Comparison of ENCODE assay signal across 8 cellular contexts in the genomic region with DNA sequence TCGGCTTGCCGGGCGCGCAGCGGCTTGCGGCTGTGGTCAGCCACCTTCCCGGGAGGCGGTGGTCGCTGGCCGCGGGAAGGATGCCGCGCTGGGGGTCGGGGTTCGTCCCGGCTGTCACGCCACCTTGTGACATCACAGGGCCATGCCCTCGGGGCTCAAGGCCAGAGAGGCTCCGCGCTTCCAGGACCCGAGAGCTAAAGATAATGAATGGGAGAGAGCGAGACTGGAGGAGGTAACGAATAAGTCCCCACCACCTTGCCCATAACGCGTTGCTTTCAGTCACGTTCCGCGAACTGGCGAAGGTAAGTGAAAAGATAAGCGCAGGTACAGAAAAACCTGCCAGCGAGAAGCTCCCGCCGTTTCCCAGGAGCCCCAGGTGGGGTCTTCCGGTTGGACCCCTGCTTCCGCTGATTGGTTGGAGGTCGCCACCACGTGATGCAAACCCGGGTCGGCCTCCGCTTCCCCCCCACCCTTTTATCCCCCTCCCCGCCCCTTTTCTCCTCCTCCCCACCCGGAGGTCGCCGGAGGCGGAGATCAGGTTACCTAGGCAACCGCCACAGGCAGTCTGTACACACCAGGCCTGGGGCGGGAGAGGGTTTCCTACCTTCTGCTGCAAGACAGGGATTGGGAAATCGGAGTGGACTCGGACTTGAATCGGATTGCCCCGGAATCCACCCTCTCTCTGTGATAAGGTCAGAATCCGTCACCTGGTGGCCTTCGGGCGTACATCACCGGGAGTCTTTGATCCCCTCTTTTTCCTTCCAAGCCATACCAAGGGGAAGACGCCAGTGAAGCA. TPM values are rescaled to one million over a fixed set of nuclear protein-coding genes. Genes with fewer than 3 reads are reported as not detected.
A peak's percentile ranks its signal among the peaks of the same experiment; 100 is the strongest.
DNase-seq lines count a peak whose midpoint lies in the region; ATAC-seq and TF ChIP-seq lines count a peak whose summit lies in the region.

LRRC9 (plus strand) TSS at position 563 of the 796 bp plus-strand sequence.

- H3K4me3 Mint-ChIP-seq in Calu3 (ENCODE audit: low read depth, unreplicated experiment) = peak within 1 kb of the TSS; percentile 61
- H3K4me3 Mint-ChIP-seq in stimulated activated effector memory CD8-positive, alpha-beta T cell treated with anti-CD3 and anti-CD28 coated beads, Interleukin-12 subunit alpha, Interleukin-12 subunit beta, amount 100 ng/mL, for 72 hours = peak within 1 kb of the TSS; percentile 51

- H3K27ac Mint-ChIP-seq in Calu3 (ENCODE audit: unreplicated experiment) = no peak within 1 kb of the TSS
- no peak within 1 kb of the TSS for H3K27ac Mint-ChIP-seq in stimulated activated effector memory CD8-positive, alpha-beta T cell treated with anti-CD3 and anti-CD28 coated beads, Interleukin-12 subunit alpha, Interleukin-12 subunit beta, amount 100 ng/mL, for 72 hours

- ATAC-seq in HG03439 (IDR thresholded peaks at IDR 0.05; ENCODE audit: unreplicated experiment) (peak; percentile 29), RWPE2 (ENCODE audit: low read depth) (peak; percentile 36; the same call in 2 of the 3 replicates), HG03139 (IDR thresholded peaks at IDR 0.05; ENCODE audit: unreplicated experiment) (no peak)
- ATAC-seq in stimulated activated effector memory CD8-positive, alpha-beta T cell treated with anti-CD3 and anti-CD28 coated beads, Interleukin-12 subunit alpha, Interleukin-12 subunit beta, amount 100 ng/mL, for 72 hours = peak; percentile 31

- H3K27me3 ChIP-seq in RWPE2 (ENCODE audit: insufficient read depth, poor library complexity, severe bottlenecking) (peaks cover 43% of the 10 kb centered on the region), liver (ENCODE audit: control insufficient read depth in 4 of 4, insufficient read depth in 4 of 4, low read length in 3 of 4) (no peaks in the 10 kb centered on the region)

- peak within 1 kb of the TSS in 1 of 2 donors; percentile 51 for H3K9ac ChIP-seq in liver (ENCODE audit: low read depth in 1 of 2, low read length in 2 of 2)

- H3K9me3 ChIP-seq in RWPE2 (ENCODE audit: severe bottlenecking) (no peaks in the 10 kb centered on the region), liver (ENCODE audit: control insufficient read depth in 4 of 4, low read length in 3 of 4) (no peaks in the 10 kb centered on the region)

- no peaks in the 10 kb centered on the region for H3K4me1 Mint-ChIP-seq in Calu3 (ENCODE audit: low read depth, unreplicated experiment)
- H3K4me1 Mint-ChIP-seq in stimulated activated effector memory CD8-positive, alpha-beta T cell treated with anti-CD3 and anti-CD28 coated beads, Interleukin-12 subunit alpha, Interleukin-12 subunit beta, amount 100 ng/mL, for 72 hours = peaks cover 6% of the 10 kb centered on the region

- DNase-seq in Calu3 (no peak), RWPE2 (ENCODE audit: low spot score) (peak; percentile 66), coronary artery (ENCODE audit: low spot score) (no peak), GF-D8 (lab: John Stamatoyannopoulos, UW) (no peak)
- no peak for DNase-seq in stimulated activated effector memory CD8-positive, alpha-beta T cell treated with anti-CD3 and anti-CD28 coated beads, Interleukin-12 subunit alpha, Interleukin-12 subunit beta, amount 100 ng/mL, for 72 hours (ENCODE audit: low spot score in 2 of 2)

- CTCF ChIA-PET in Calu3 (lab: Charles Lee) = no interaction called here

- TF ChIP-seq CTCF in Calu3 (IDR thresholded peaks at IDR 0.05; ENCODE audit: unreplicated experiment) = no peak
- no peak for TF ChIP-seq CTCF in RWPE2 (IDR thresholded peaks at IDR 0.05; ENCODE audit: poor library complexity, severe bottlenecking)
- TF ChIP-seq CTCF in coronary artery (IDR thresholded peaks at IDR 0.05) = no peak
- TF ChIP-seq CTCF in liver (IDR thresholded peaks at IDR 0.05; ENCODE audit: low read depth, low read length, missing input control) = no peak

- TF ChIP-seq RAD21 in liver (IDR thresholded peaks at IDR 0.05) = no peak

- BruUV-seq in Calu3 (replicated peaks; lab: Mats Ljungman, UMichigan) = no TSS peak

- no peaks in the 10 kb centered on the region for H3K9me3 Mint-ChIP-seq in Calu3 (ENCODE audit: low read depth, unreplicated experiment)
- no peaks in the 10 kb centered on the region for H3K9me3 Mint-ChIP-seq in stimulated activated effector memory CD8-positive, alpha-beta T cell treated with anti-CD3 and anti-CD28 coated beads, Interleukin-12 subunit alpha, Interleukin-12 subunit beta, amount 100 ng/mL, for 72 hours

- no peaks in the 10 kb centered on the region for H3K36me3 Mint-ChIP-seq in Calu3 (ENCODE audit: insufficient read depth, unreplicated experiment)
- H3K36me3 Mint-ChIP-seq in stimulated activated effector memory CD8-positive, alpha-beta T cell treated with anti-CD3 and anti-CD28 coated beads, Interleukin-12 subunit alpha, Interleukin-12 subunit beta, amount 100 ng/mL, for 72 hours = no peaks in the 10 kb centered on the region

- H3K4me3 ChIP-seq in RWPE2 (ENCODE audit: severe bottlenecking) = peak within 1 kb of the TSS; percentile 20
- peak within 1 kb of the TSS; percentile 74 for H3K4me3 ChIP-seq in coronary artery
- peak within 1 kb of the TSS; percentile 39 to 61 (median 60) for H3K4me3 ChIP-seq in liver (ENCODE audit: low read depth in 1 of 3, low read length in 3 of 3)

- peaks cover 52% of the 10 kb centered on the region for H3K27me3 Mint-ChIP-seq in Calu3 (ENCODE audit: unreplicated experiment)

- intact Hi-C loops in Calu3 (cut with micrococcal nuclease; ENCODE audit: unreplicated experiment) = no loop called here

- H3K36me3 ChIP-seq in RWPE2 (ENCODE audit: low read depth) (no peaks in the 10 kb centered on the region), liver (ENCODE audit: control insufficient read depth in 4 of 4, insufficient read depth in 3 of 4, low read depth in 1 of 4, low read length in 3 of 4) (no peaks in the 10 kb centered on the region)

- WGBS in liver = 3% methylated on average over 56 of the region's 56 CpGs

- H3K4me1 ChIP-seq in RWPE2 (ENCODE audit: insufficient read depth, poor library complexity, severe bottlenecking) (peaks cover 5% of the 10 kb centered on the region), liver (ENCODE audit: control insufficient read depth in 4 of 4, insufficient read depth in 4 of 4, low read length in 3 of 4) (peaks cover 0 to 13% (median 4%) of the 10 kb centered on the region in 4 donors)

- no peak within 1 kb of the TSS for H3K27ac ChIP-seq in RWPE2 (ENCODE audit: poor library complexity, severe bottlenecking)
- no peak within 1 kb of the TSS for H3K27ac ChIP-seq in coronary artery
- no peak within 1 kb of the TSS for H3K27ac ChIP-seq in liver (ENCODE audit: low read depth in 1 of 2, low read length in 2 of 2)

TF ChIP-seq in liver, 16 proteins besides CTCF, POLR2A, EP300 and RAD21 (continues in another document):
- TF ChIP-seq, protein P1, sequence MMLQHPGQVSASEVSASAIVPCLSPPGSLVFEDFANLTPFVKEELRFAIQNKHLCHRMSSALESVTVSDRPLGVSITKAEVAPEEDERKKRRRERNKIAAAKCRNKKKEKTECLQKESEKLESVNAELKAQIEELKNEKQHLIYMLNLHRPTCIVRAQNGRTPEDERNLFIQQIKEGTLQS (IDR thresholded peaks at IDR 0.05) = peak; percentile 44
- TF ChIP-seq GABPA (IDR thresholded peaks at IDR 0.05 in 1 of 2, conservative IDR thresholded peaks at IDR 0.05 in 1 of 2) (no peak), NR2F2 (IDR thresholded peaks at IDR 0.05) (peak; percentile 62), HNF4G (IDR thresholded peaks at IDR 0.05) (peak; percentile 89), EGR1 (IDR thresholded peaks at IDR 0.05; ENCODE audit: low read depth in 2 of 2) (no peak), SP1 (IDR thresholded peaks at IDR 0.05) (peak; percentile 32), REST (IDR thresholded peaks at IDR 0.05) (peak; percentile 44), TAF1 (conservative IDR thresholded peaks at IDR 0.05) (no peak), FOXA1 (IDR thresholded peaks at IDR 0.05) (peak; percentile 39), FOXA2 (IDR thresholded peaks at IDR 0.05) (no peak)
- TF ChIP-seq, protein P2, sequence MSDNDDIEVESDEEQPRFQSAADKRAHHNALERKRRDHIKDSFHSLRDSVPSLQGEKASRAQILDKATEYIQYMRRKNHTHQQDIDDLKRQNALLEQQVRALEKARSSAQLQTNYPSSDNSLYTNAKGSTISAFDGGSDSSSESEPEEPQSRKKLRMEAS (IDR thresholded peaks at IDR 0.05) = peak; percentile 24

RNA-seq across cellular contexts. Expression of gene LRRC9, which starts in this region (rescaled TPM):
- not detected in 2 replicates for total RNA-seq in Calu3 (2022)
- total RNA-seq in liver = under 1 TPM in 1 of 2 donors, not detected in 1; 0.14 TPM
- polyA plus RNA-seq in liver = under 1 TPM in 1 of 2 donors, not detected in 1; 0.32 TPM

Comparison
In these comparisons a context has a peak if more than half of its experiments do, and no peak if none do; other contexts are left out.
1. H3K4me3 ChIP-seq: peak in every context shown above with its lines; median percentile 74 in coronary artery; 60 in liver; 20 in RWPE2.